ENCODE assay signal across 21 cellular contexts in the genomic region with DNA sequence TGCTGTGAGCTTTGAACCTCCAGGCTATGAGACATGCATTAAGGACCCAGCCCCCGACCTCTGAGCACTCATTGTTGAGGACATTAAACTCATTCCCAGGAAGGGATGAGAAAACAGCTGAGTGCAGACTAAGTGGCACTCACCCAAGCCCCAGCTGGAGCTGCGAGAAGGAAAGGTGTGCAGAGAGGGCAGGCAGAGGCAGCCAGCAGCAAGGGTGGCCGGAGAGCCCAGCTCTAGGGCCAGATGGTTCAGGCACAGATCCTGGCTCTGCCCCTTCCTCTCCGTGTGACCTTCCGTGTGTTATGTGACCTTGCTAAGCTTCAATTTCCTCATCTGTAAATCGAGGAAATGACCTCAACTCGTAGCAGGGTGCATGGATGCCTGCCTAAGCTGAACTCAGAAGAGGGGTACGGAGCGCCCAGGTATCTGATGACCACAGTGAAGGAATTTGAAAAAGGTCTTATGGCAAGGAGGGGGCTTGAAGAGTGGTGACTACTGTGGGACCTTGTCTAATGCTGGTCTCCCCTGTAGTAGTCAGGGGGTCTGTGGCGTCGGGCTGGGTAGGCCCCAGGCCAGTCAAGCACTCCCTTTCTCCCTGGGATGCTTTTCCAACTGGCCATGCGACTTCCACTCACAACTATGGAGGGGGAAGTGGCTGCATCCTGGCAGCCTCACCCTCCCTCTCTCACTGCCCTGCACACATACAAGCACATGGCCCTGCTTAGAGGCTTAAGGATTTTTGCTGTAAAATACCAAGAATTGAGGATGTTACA. TPM values are rescaled to one million over a fixed set of nuclear protein-coding genes. Genes with fewer than 3 reads are reported as not detected.
A peak's percentile ranks its signal among the peaks of the same experiment; 100 is the strongest.
DNase-seq lines count a peak whose midpoint lies in the region; ATAC-seq and TF ChIP-seq lines count a peak whose summit lies in the region.
"Had no signal": no experiment of that assay in that cellular context is flagged by ENCODE, and none has a peak within 500 bp of the region (broad histone marks: within the 10 kb centered on the region; RNA-seq: fewer than 3 reads in every experiment).

No MANE protein-coding gene starts in this region.

- H3K27ac ChIP-seq in right atrium auricular region = no peak overlapping the region
- H3K27ac ChIP-seq in coronary artery = peak overlapping the region in 1 of 2 donors; percentile 22
- no peak overlapping the region for H3K27ac ChIP-seq in left lung
- H3K27ac ChIP-seq: BLaER1 treated with 17β-estradiol and CSF1 and Interleukin-3, amounts not matched to agents 10 nM and 100 nM; gastrocnemius medialis had no signal

- H3K4me3 ChIP-seq in right atrium auricular region (no peak overlapping the region), coronary artery (no peak overlapping the region), left lung (no peak overlapping the region)
- H3K4me3 ChIP-seq: BLaER1 treated with 17β-estradiol and CSF1 and Interleukin-3, amounts not matched to agents 10 nM and 100 nM; esophagus squamous epithelium; gastrocnemius medialis had no signal

- peaks cover 20% of the 10 kb centered on the region for H3K36me3 Mint-ChIP-seq in type B pancreatic cell
- H3K36me3 Mint-ChIP-seq: activated CD8-positive, alpha-beta memory T cell treated with anti-CD3 and anti-CD28 coated beads, Interleukin-2, amount 10 ng/mL, durations not matched to agents 7 days and 5 days; activated naive CD8-positive, alpha-beta T cell; memory B cell; naive thymus-derived CD8-positive, alpha-beta T cell had no signal

- intact Hi-C loops in Right ventricle myocardium superior (cut with DNase I) = no loop called here
- intact Hi-C loops in left lung (cut with DNase I) = no loop called here

- peaks cover 0 to 21% of the 10 kb centered on the region in 2 donors for H3K4me1 ChIP-seq in right atrium auricular region
- H3K4me1 ChIP-seq in left lung = peaks cover 4 to 6% of the 10 kb centered on the region in 2 donors
- H3K4me1 ChIP-seq: BLaER1 treated with 17β-estradiol and CSF1 and Interleukin-3, amounts not matched to agents 10 nM and 100 nM; gastrocnemius medialis had no signal

- H3K36me3 ChIP-seq in right atrium auricular region (no peaks in the 10 kb centered on the region), left lung (no peaks in the 10 kb centered on the region)
- H3K36me3 ChIP-seq: BLaER1 treated with 17β-estradiol and CSF1 and Interleukin-3, amounts not matched to agents 10 nM and 100 nM; esophagus squamous epithelium; gastrocnemius medialis had no signal

- peak overlapping the region; percentile 27 for H3K27ac Mint-ChIP-seq in type B pancreatic cell
- H3K27ac Mint-ChIP-seq: activated CD8-positive, alpha-beta memory T cell treated with anti-CD3 and anti-CD28 coated beads, Interleukin-2, amount 10 ng/mL, durations not matched to agents 7 days and 5 days; activated naive CD8-positive, alpha-beta T cell; activated T-helper 1 cell treated with anti-CD3 and anti-CD28 coated beads, Interleukin-12 subunit alpha, Interleukin-12 subunit beta, Interleukin-2, Interleukin-4 antibody, amounts not matched to agents 30 ng/mL and 10 ng/mL and 1 ng/mL, durations not matched to agents 14 hours and 24 hours and 36 hours; memory B cell; T-helper 17 cell had no signal

- H3K27me3 ChIP-seq in right atrium auricular region = no peaks in the 10 kb centered on the region
- H3K27me3 ChIP-seq in left lung = peaks cover 6 to 33% of the 10 kb centered on the region in 2 donors
- H3K27me3 ChIP-seq: BLaER1 treated with 17β-estradiol and CSF1 and Interleukin-3, amounts not matched to agents 10 nM and 100 nM had no signal

- peaks cover 40% of the 10 kb centered on the region for H3K27me3 Mint-ChIP-seq in type B pancreatic cell

- ATAC-seq in Right ventricle myocardium superior (ENCODE audit: poor library complexity) (no peak), left lung (peak; percentile 10), GM19023 (IDR thresholded peaks at IDR 0.05; ENCODE audit: unreplicated experiment) (no peak)
- ATAC-seq: activated CD8-positive, alpha-beta memory T cell treated with anti-CD3 and anti-CD28 coated beads, Interleukin-2, amount 10 ng/mL, durations not matched to agents 7 days and 5 days; gastrocnemius medialis; naive thymus-derived CD8-positive, alpha-beta T cell; T-helper 17 cell had no signal

- H3K4me3 Mint-ChIP-seq in type B pancreatic cell = peak overlapping the region; percentile 46
- H3K4me3 Mint-ChIP-seq: activated CD8-positive, alpha-beta memory T cell treated with anti-CD3 and anti-CD28 coated beads, Interleukin-2, amount 10 ng/mL, durations not matched to agents 7 days and 5 days; activated naive CD8-positive, alpha-beta T cell; activated T-helper 1 cell treated with anti-CD3 and anti-CD28 coated beads, Interleukin-12 subunit alpha, Interleukin-12 subunit beta, Interleukin-2, Interleukin-4 antibody, amounts not matched to agents 30 ng/mL and 10 ng/mL and 1 ng/mL, durations not matched to agents 14 hours and 24 hours and 36 hours; memory B cell; naive thymus-derived CD8-positive, alpha-beta T cell; T-helper 17 cell had no signal

- peaks cover 34% of the 10 kb centered on the region for H3K4me1 Mint-ChIP-seq in type B pancreatic cell (ENCODE audit: unreplicated experiment)
- H3K4me1 Mint-ChIP-seq: activated CD8-positive, alpha-beta memory T cell treated with anti-CD3 and anti-CD28 coated beads, Interleukin-2, amount 10 ng/mL, durations not matched to agents 7 days and 5 days; memory B cell had no signal

- peaks cover 0 to 4% of the 10 kb centered on the region in 2 donors for H3K9me3 ChIP-seq in right atrium auricular region
- H3K9me3 ChIP-seq in left lung = no peaks in the 10 kb centered on the region
- H3K9me3 ChIP-seq: esophagus squamous epithelium, gastrocnemius medialis had no signal

- DNase-seq in right atrium auricular region (ENCODE audit: low spot score) = peak; percentile 51
- DNase-seq in Right ventricle myocardium superior = no peak
- peak; percentile 58 for DNase-seq in coronary artery (ENCODE audit: low spot score)
- DNase-seq in left lung = no peak
- peak; percentile 39 for DNase-seq in type B pancreatic cell (ENCODE audit: extremely low spot score, unreplicated experiment)
- DNase-seq in NCI-H446 (lab: John Stamatoyannopoulos, UW) = no peak
- DNase-seq in NCI-H526 (lab: John Stamatoyannopoulos, UW) = no peak
- DNase-seq: activated CD4-positive, alpha-beta T cell treated with anti-CD3 and anti-CD28 coated beads for 4 hours; activated CD8-positive, alpha-beta memory T cell treated with anti-CD3 and anti-CD28 coated beads, Interleukin-2, amount 10 ng/mL, durations not matched to agents 7 days and 5 days; effector CD8-positive, alpha-beta T cell; esophagus squamous epithelium; gastrocnemius medialis; naive thymus-derived CD8-positive, alpha-beta T cell; NCI-H1105; T-helper 17 cell had no signal

- H3K9me3 Mint-ChIP-seq in type B pancreatic cell = no peaks in the 10 kb centered on the region
- H3K9me3 Mint-ChIP-seq: activated T-helper 1 cell treated with anti-CD3 and anti-CD28 coated beads, Interleukin-12 subunit alpha, Interleukin-12 subunit beta, Interleukin-2, Interleukin-4 antibody, amounts not matched to agents 30 ng/mL and 10 ng/mL and 1 ng/mL, durations not matched to agents 14 hours and 24 hours and 36 hours; memory B cell; naive thymus-derived CD8-positive, alpha-beta T cell had no signal

- no peak for TF ChIP-seq CTCF in right atrium auricular region (IDR thresholded peaks at IDR 0.05)
- TF ChIP-seq CTCF in coronary artery (IDR thresholded peaks at IDR 0.05) = no peak
- TF ChIP-seq CTCF in left lung (IDR thresholded peaks at IDR 0.05) = no peak
- TF ChIP-seq CTCF in type B pancreatic cell (conservative IDR thresholded peaks at IDR 0.05) = no peak

RNA-seq across cellular contexts. Expression of gene TSPAN11, which starts 3.9 kb away (rescaled TPM):
- total RNA-seq in right atrium auricular region (1 to 10 TPM; 2.5 to 4.1 TPM), Right ventricle myocardium superior (1.9 TPM), left lung (10 to 100 TPM in 1 of 2 donors, 1 to 10 TPM in 1; 4.1 to 16.6 TPM), type B pancreatic cell (ENCODE audit: low replicate concordance) (9.5 and 52.3 TPM in 2 replicates)
- total RNA-seq: activated CD8-positive, alpha-beta memory T cell treated with anti-CD3 and anti-CD28 coated beads, Interleukin-2, amount 10 ng/mL, durations not matched to agents 7 days and 5 days; activated T-helper 1 cell treated with anti-CD3 and anti-CD28 coated beads, Interleukin-12 subunit alpha, Interleukin-12 subunit beta, Interleukin-2, Interleukin-4 antibody, amounts not matched to agents 30 ng/mL and 10 ng/mL and 1 ng/mL, durations not matched to agents 14 hours and 24 hours and 36 hours; naive thymus-derived CD8-positive, alpha-beta T cell; SK-MEL-5; T-helper 17 cell had no signal

Comparison
In these comparisons a context has a peak if more than half of its experiments do, and no peak if none do; other contexts are left out.
1. DNase-seq: peak in right atrium auricular region (single experiment), coronary artery (single experiment) and type B pancreatic cell (single experiment); none in Right ventricle myocardium superior (single experiment), left lung (0 of 2), NCI-H446 (0 of 2) and NCI-H526 (0 of 2).